8 cellular contexts compared by ENCODE assay signal in the genomic region with DNA sequence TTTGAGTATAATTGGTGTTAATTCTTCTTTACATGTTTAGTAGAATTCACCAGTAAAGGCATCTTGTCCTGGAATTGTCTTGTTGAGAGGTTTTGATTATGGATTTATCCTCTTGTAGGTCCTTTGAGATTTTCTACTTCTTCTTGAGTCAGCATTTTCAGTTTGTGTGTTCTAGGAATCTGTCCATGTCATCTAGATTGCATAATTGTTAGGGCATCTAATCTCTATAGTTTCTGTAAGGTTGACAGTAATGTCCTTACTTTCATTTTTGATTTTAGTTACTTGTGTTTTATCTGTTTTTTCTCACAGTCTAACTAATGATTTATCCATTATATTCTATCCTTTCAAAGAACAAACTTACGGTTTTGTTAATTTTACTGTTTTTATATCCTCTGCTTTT.
A peak's percentile ranks its signal among the peaks of the same experiment; 100 is the strongest.
DNase-seq lines count a peak whose midpoint lies in the region; ATAC-seq and TF ChIP-seq lines count a peak whose summit lies in the region.

No MANE protein-coding gene starts in this region.

- ATAC-seq in activated T-cell treated with anti-CD3 and anti-CD28 coated beads, Interleukin-2, amount 50 U/mL, for 4 hours, result peak in 1 of 2 donors; percentile 22
- ATAC-seq in HG02973 (IDR thresholded peaks at IDR 0.05; ENCODE audit: unreplicated experiment) (peak; percentile 54), activated B cell treated with CpG ODN at 0.5 μM for 24 hours (ENCODE audit: low read depth) (no peak), HG03469 (IDR thresholded peaks at IDR 0.05; ENCODE audit: unreplicated experiment) (no peak)
- ATAC-seq in stimulated activated effector memory CD8-positive, alpha-beta T cell treated with anti-CD3 and anti-CD28 coated beads, Interleukin-12 subunit alpha, Interleukin-12 subunit beta, amount 100 ng/mL, for 72 hours, result peak; percentile 69
- no peak for ATAC-seq in stimulated activated memory B cell treated with anti-CD40 and anti-IgM and Interleukin-4, amounts not matched to agents 10 μg/mL and 1 μg/mL and 100 μg/mL, for 72 hours

- DNase-seq in activated T-cell treated with anti-CD3 and anti-CD28 coated beads, Interleukin-2, amount 50 U/mL, for 4 hours, result no peak
- no peak for DNase-seq in activated T-cell treated with anti-CD3 and anti-CD28 coated beads, Interleukin-2, amount 50 U/mL, for 1 hour
- DNase-seq in activated B cell treated with CpG ODN at 0.5 μM for 24 hours (no peak), chondrocyte (ENCODE audit: low spot score) (no peak)
- no peak for DNase-seq in stimulated activated effector memory CD8-positive, alpha-beta T cell treated with anti-CD3 and anti-CD28 coated beads, Interleukin-12 subunit alpha, Interleukin-12 subunit beta, amount 100 ng/mL, for 72 hours (ENCODE audit: low spot score in 2 of 2)

- H3K36me3 Mint-ChIP-seq in activated T-cell treated with anti-CD3 and anti-CD28 coated beads, Interleukin-2, amount 50 U/mL, for 4 hours (ENCODE audit: insufficient read depth), result no peaks in the 10 kb centered on the region
- H3K36me3 Mint-ChIP-seq in activated B cell treated with CpG ODN at 0.5 μM for 24 hours (ENCODE audit: low read depth) (no peaks in the 10 kb centered on the region), chondrocyte (ENCODE audit: low read depth) (no peaks in the 10 kb centered on the region)
- peaks cover 9% of the 10 kb centered on the region for H3K36me3 Mint-ChIP-seq in stimulated activated effector memory CD8-positive, alpha-beta T cell treated with anti-CD3 and anti-CD28 coated beads, Interleukin-12 subunit alpha, Interleukin-12 subunit beta, amount 100 ng/mL, for 72 hours
- no peaks in the 10 kb centered on the region for H3K36me3 Mint-ChIP-seq in stimulated activated memory B cell treated with anti-CD40 and anti-IgM and Interleukin-4, amounts not matched to agents 10 μg/mL and 1 μg/mL and 100 μg/mL, for 72 hours

- H3K27me3 Mint-ChIP-seq in activated T-cell treated with anti-CD3 and anti-CD28 coated beads, Interleukin-2, amount 50 U/mL, for 4 hours (ENCODE audit: low read depth), result no peaks in the 10 kb centered on the region
- H3K27me3 Mint-ChIP-seq in activated B cell treated with CpG ODN at 0.5 μM for 24 hours, result no peaks in the 10 kb centered on the region
- no peaks in the 10 kb centered on the region for H3K27me3 Mint-ChIP-seq in chondrocyte (ENCODE audit: low read depth)
- peaks cover 27% of the 10 kb centered on the region for H3K27me3 Mint-ChIP-seq in stimulated activated memory B cell treated with anti-CD40 and anti-IgM and Interleukin-4, amounts not matched to agents 10 μg/mL and 1 μg/mL and 100 μg/mL, for 72 hours

- POLR2A ChIA-PET in activated B cell treated with CpG ODN at 0.5 μM for 24 hours (lab: Charles Lee), result interaction anchor here (0.6 kb wide), 1 partner anchor 122 kb away, joined by 3 read pairs; no protein-coding TSS in a partner anchor

- intact Hi-C loops in activated B cell treated with CpG ODN at 0.5 μM for 24 hours (cut with micrococcal nuclease), result loop anchor here (1.0 to 5.0 kb wide), 2 partner anchors 49 to 101 kb away; no protein-coding TSS in a partner anchor

- H3K27ac Mint-ChIP-seq in activated B cell treated with CpG ODN at 0.5 μM for 24 hours (no peak overlapping the region), chondrocyte (ENCODE audit: unreplicated experiment) (no peak overlapping the region)
- H3K27ac Mint-ChIP-seq in stimulated activated effector memory CD8-positive, alpha-beta T cell treated with anti-CD3 and anti-CD28 coated beads, Interleukin-12 subunit alpha, Interleukin-12 subunit beta, amount 100 ng/mL, for 72 hours, result peak overlapping the region; percentile 37
- no peak overlapping the region for H3K27ac Mint-ChIP-seq in stimulated activated memory B cell treated with anti-CD40 and anti-IgM and Interleukin-4, amounts not matched to agents 10 μg/mL and 1 μg/mL and 100 μg/mL, for 72 hours

- TF ChIP-seq CTCF in activated B cell treated with CpG ODN at 0.5 μM for 24 hours (IDR thresholded peaks at IDR 0.05), result no peak
- TF ChIP-seq CTCF in chondrocyte (IDR thresholded peaks at IDR 0.05), result no peak

- H3K4me1 Mint-ChIP-seq in activated T-cell treated with anti-CD3 and anti-CD28 coated beads, Interleukin-2, amount 50 U/mL, for 4 hours (ENCODE audit: low read depth), result peaks cover 38% of the 10 kb centered on the region
- H3K4me1 Mint-ChIP-seq in activated B cell treated with CpG ODN at 0.5 μM for 24 hours, result peaks cover 26% of the 10 kb centered on the region
- peaks cover 33% of the 10 kb centered on the region for H3K4me1 Mint-ChIP-seq in stimulated activated effector memory CD8-positive, alpha-beta T cell treated with anti-CD3 and anti-CD28 coated beads, Interleukin-12 subunit alpha, Interleukin-12 subunit beta, amount 100 ng/mL, for 72 hours
- H3K4me1 Mint-ChIP-seq in chondrocyte (ENCODE audit: low read depth), result no peaks in the 10 kb centered on the region
- peaks cover 28% of the 10 kb centered on the region for H3K4me1 Mint-ChIP-seq in stimulated activated memory B cell treated with anti-CD40 and anti-IgM and Interleukin-4, amounts not matched to agents 10 μg/mL and 1 μg/mL and 100 μg/mL, for 72 hours

- CTCF ChIA-PET in activated B cell treated with CpG ODN at 0.5 μM for 24 hours (lab: Charles Lee), result no interaction called here

- peak overlapping the region; percentile 75 for H3K4me3 Mint-ChIP-seq in activated T-cell treated with anti-CD3 and anti-CD28 coated beads, Interleukin-2, amount 50 U/mL, for 4 hours
- H3K4me3 Mint-ChIP-seq in activated B cell treated with CpG ODN at 0.5 μM for 24 hours (peak overlapping the region; percentile 21), chondrocyte (ENCODE audit: unreplicated experiment) (no peak overlapping the region)
- H3K4me3 Mint-ChIP-seq in stimulated activated effector memory CD8-positive, alpha-beta T cell treated with anti-CD3 and anti-CD28 coated beads, Interleukin-12 subunit alpha, Interleukin-12 subunit beta, amount 100 ng/mL, for 72 hours, result peak overlapping the region; percentile 45
- H3K4me3 Mint-ChIP-seq in stimulated activated memory B cell treated with anti-CD40 and anti-IgM and Interleukin-4, amounts not matched to agents 10 μg/mL and 1 μg/mL and 100 μg/mL, for 72 hours, result no peak overlapping the region

- peaks cover 3% of the 10 kb centered on the region for H3K9me3 Mint-ChIP-seq in activated T-cell treated with anti-CD3 and anti-CD28 coated beads, Interleukin-2, amount 50 U/mL, for 4 hours
- H3K9me3 Mint-ChIP-seq in activated B cell treated with CpG ODN at 0.5 μM for 24 hours (peaks cover 4% of the 10 kb centered on the region), chondrocyte (ENCODE audit: low read depth) (peaks cover 12% of the 10 kb centered on the region)
- no peaks in the 10 kb centered on the region for H3K9me3 Mint-ChIP-seq in stimulated activated effector memory CD8-positive, alpha-beta T cell treated with anti-CD3 and anti-CD28 coated beads, Interleukin-12 subunit alpha, Interleukin-12 subunit beta, amount 100 ng/mL, for 72 hours
- peaks cover 3% of the 10 kb centered on the region for H3K9me3 Mint-ChIP-seq in stimulated activated memory B cell treated with anti-CD40 and anti-IgM and Interleukin-4, amounts not matched to agents 10 μg/mL and 1 μg/mL and 100 μg/mL, for 72 hours

Comparison
In these comparisons a context has a peak if more than half of its experiments do, and no peak if none do; other contexts are left out.
1. ATAC-seq: peak in HG02973 (single experiment) and stimulated activated effector memory CD8-positive, alpha-beta T cell treated with anti-CD3 and anti-CD28 coated beads, Interleukin-12 subunit alpha, Interleukin-12 subunit beta, amount 100 ng/mL, for 72 hours (single experiment); none in activated B cell treated with CpG ODN at 0.5 μM for 24 hours (single experiment), stimulated activated memory B cell treated with anti-CD40 and anti-IgM and Interleukin-4, amounts not matched to agents 10 μg/mL and 1 μg/mL and 100 μg/mL, for 72 hours (single experiment) and HG03469 (single experiment).
2. H3K4me3 Mint-ChIP-seq: peak in activated T-cell treated with anti-CD3 and anti-CD28 coated beads, Interleukin-2, amount 50 U/mL, for 4 hours (single experiment), activated B cell treated with CpG ODN at 0.5 μM for 24 hours (single experiment) and stimulated activated effector memory CD8-positive, alpha-beta T cell treated with anti-CD3 and anti-CD28 coated beads, Interleukin-12 subunit alpha, Interleukin-12 subunit beta, amount 100 ng/mL, for 72 hours (single experiment); none in chondrocyte (single experiment) and stimulated activated memory B cell treated with anti-CD40 and anti-IgM and Interleukin-4, amounts not matched to agents 10 μg/mL and 1 μg/mL and 100 μg/mL, for 72 hours (single experiment).